ENCODE assay signal across 18 cellular contexts in the genomic region with DNA sequence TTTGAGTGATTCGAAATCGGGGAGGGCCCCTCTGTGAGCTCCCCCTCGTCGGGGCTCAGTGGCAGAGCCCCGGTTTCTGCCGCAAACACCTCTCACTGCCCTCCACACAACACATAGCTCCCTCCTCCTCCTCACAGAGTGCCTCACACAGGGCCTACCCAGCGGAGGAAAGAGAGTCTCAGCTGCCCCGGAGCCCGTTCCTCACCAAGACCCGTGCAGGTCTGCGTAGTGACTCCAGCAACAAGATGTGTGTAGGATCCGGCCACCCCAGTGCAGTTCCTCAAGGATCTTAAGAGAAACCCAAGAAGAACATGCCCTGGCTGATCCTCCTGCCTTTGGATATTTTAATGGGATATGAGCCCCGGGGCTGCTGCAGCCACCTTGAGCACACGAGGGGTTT.
DNase-seq lines count a peak whose midpoint lies in the region; FAIRE-seq and TF ChIP-seq lines count a peak whose summit lies in the region.
"Had no signal": no experiment of that assay in that cellular context is flagged by ENCODE, and none has a peak within 500 bp of the region (broad histone marks: within the 10 kb centered on the region; RNA-seq: fewer than 3 reads in every experiment).

No MANE protein-coding gene starts in this region.

- H3K4me1 ChIP-seq in HEK293 (ENCODE audit: control insufficient read depth, insufficient read depth, low read length) (no peaks in the 10 kb centered on the region), Peyer's patch (no peaks in the 10 kb centered on the region), kidney (ENCODE audit: control insufficient read depth in 1 of 2, insufficient read depth in 1 of 2, low read depth in 1 of 2, low read length in 2 of 2) (no peaks in the 10 kb centered on the region), spleen (peaks cover 0 to 4% (median 0%) of the 10 kb centered on the region in 6 donors)
- H3K4me1 ChIP-seq: A549, BE2C, Caco-2, HAP-1 had no signal

- intact Hi-C loops in kidney (cut with DNase I) (no loop called here), spleen (cut with DNase I; ENCODE audit: low total_unique reads) (no loop called here)

- H3K27ac ChIP-seq in HEK293 (ENCODE audit: extremely low read depth, low read depth, low read length) (no peak overlapping the region), Peyer's patch (no peak overlapping the region), kidney (ENCODE audit: low read depth in 2 of 2, low read length in 2 of 2) (no peak overlapping the region), spleen (no peak overlapping the region)
- H3K27ac ChIP-seq: A549, C4-2B, HL-60 had no signal

- CTCF ChIA-PET in HEK293 (lab: Yijun Ruan, JAX): no interaction called here

- H3K9me3 ChIP-seq in HEK293 (ENCODE audit: control insufficient read depth, insufficient read depth, low read depth, low read length): no peaks in the 10 kb centered on the region
- no peaks in the 10 kb centered on the region for H3K9me3 ChIP-seq in Peyer's patch
- H3K9me3 ChIP-seq in kidney (ENCODE audit: control insufficient read depth in 1 of 2, low read length in 2 of 2): no peaks in the 10 kb centered on the region
- no peaks in the 10 kb centered on the region for H3K9me3 ChIP-seq in spleen
- H3K9me3 ChIP-seq: A549, BE2C, Caco-2, HAP-1 had no signal

- no peak for TF ChIP-seq CTCF in HEK293 (tag by site-specific recombination; IDR thresholded peaks at IDR 0.05)
- TF ChIP-seq CTCF in Peyer's patch (IDR thresholded peaks at IDR 0.05): no peak
- TF ChIP-seq CTCF in kidney (IDR thresholded peaks at IDR 0.05; ENCODE audit: borderline replicate concordance, extremely low read depth, insufficient read depth): no peak
- TF ChIP-seq CTCF in spleen (IDR thresholded peaks at IDR 0.05 in 8 of 11, conservative IDR thresholded peaks at IDR 0.05 in 3 of 11): no peak

- 93 to 99% (median 96%) methylated on average over 14 of the region's 14 CpGs for WGBS in spleen, 5 donors

- no peaks in the 10 kb centered on the region for H3K27me3 ChIP-seq in Peyer's patch
- H3K27me3 ChIP-seq in spleen (replicated peaks in 1 of 7): no peaks in the 10 kb centered on the region
- H3K27me3 ChIP-seq: BE2C had no signal

- FAIRE-seq in kidney (lab: Jason Lieb, UNC): no peak
- FAIRE-seq: A549, GM12892, H1 had no signal

- H3K9ac ChIP-seq in kidney (ENCODE audit: low read length in 2 of 2): no peak overlapping the region

- no peak for TF ChIP-seq POLR2A in Peyer's patch (IDR thresholded peaks at IDR 0.05)
- no peak for TF ChIP-seq POLR2A in spleen (IDR thresholded peaks at IDR 0.05)

- POLR2A ChIA-PET in HEK293 (lab: Yijun Ruan, JAX): interaction anchor here (1.1 kb wide), 1 partner anchor 41 kb away, joined by 3 read pairs; no protein-coding TSS in a partner anchor

- no peaks in the 10 kb centered on the region for H3K36me3 ChIP-seq in HEK293 (ENCODE audit: control insufficient read depth in 2 of 2, insufficient read depth in 1 of 2, low read length in 2 of 2)
- H3K36me3 ChIP-seq in Peyer's patch: no peaks in the 10 kb centered on the region
- no peaks in the 10 kb centered on the region for H3K36me3 ChIP-seq in kidney (ENCODE audit: control insufficient read depth in 1 of 2, insufficient read depth in 2 of 2, low read length in 2 of 2)
- peaks cover 0 to 48% (median 5%) of the 10 kb centered on the region in 6 donors for H3K36me3 ChIP-seq in spleen
- H3K36me3 ChIP-seq: BE2C had no signal

- DNase-seq in Peyer's patch (peak in 2 of 3 donors; percentile 18 to 38), kidney (peak; percentile 18), spleen (peak; percentile 53), T-helper 1 cell (no peak), NCI-H446 (lab: John Stamatoyannopoulos, UW) (no peak)
- DNase-seq: BE2C; CD8-positive, alpha-beta memory T cell; DND-41; GDM1; HFFc6 had no signal

- no peak overlapping the region for H3K4me3 ChIP-seq in HEK293 (ENCODE audit: low read depth, low read length)
- no peak overlapping the region for H3K4me3 ChIP-seq in Peyer's patch
- no peak overlapping the region for H3K4me3 ChIP-seq in kidney (ENCODE audit: low read length in 2 of 2)
- H3K4me3 ChIP-seq in spleen: no peak overlapping the region
- H3K4me3 ChIP-seq: A549, HAP-1 had no signal

TF ChIP-seq in HEK293, 187 proteins besides CTCF, POLR2A, EP300 and RAD21:
- 0 out of 2 replicates have a peak, but pooled peaks have one; percentile 55 for TF ChIP-seq ZNF677 (tag by site-specific recombination; IDR thresholded peaks at IDR 0.05)
- TF ChIP-seq, protein P1, sequence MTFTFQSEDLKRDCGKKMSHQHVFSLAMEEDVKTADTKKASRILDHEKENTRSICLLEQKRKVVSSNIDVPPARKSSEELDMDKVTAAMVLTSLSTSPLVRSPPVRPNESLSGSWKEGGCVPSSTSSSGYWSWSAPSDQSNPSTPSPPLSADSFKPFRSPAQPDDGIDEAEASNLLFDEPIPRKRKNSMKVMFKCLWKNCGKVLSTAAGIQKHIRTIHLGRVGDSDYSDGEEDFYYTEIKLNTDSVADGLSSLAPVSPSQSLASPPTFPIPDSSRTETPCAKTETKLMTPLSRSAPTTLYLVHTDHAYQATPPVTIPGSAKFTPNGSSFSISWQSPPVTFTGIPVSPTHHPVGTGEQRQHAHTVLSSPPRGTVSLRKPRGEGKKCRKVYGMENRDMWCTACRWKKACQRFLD (tag by site-specific recombination; IDR thresholded peaks at IDR 0.05): no peak

Comparison
In these comparisons a context has a peak if more than half of its experiments do, and no peak if none do; other contexts are left out.
1. DNase-seq: peak in Peyer's patch (2 of 3), kidney (single experiment) and spleen (single experiment); none in T-helper 1 cell (0 of 5) and NCI-H446 (0 of 2).